In genomic region chr3:12303998-12304397, GRCh38 we compare ENCODE assay signal across 30 cellular contexts. TPM values are rescaled to one million over a fixed set of nuclear protein-coding genes. Genes with fewer than 3 reads are reported as not detected.
DNase-seq lines count a peak whose midpoint lies in the region; ATAC-seq, FAIRE-seq and TF ChIP-seq lines count a peak whose summit lies in the region.
"Had no signal": no experiment of that assay in that cellular context is flagged by ENCODE, and none has a peak within 500 bp of the region (broad histone marks: within the 10 kb centered on the region; RNA-seq: fewer than 3 reads in every experiment).

No MANE protein-coding gene starts in this region.

- no peaks in the 10 kb centered on the region for H3K9me2 ChIP-seq in HCT116 (ENCODE audit: insufficient read depth)

- no peak for FAIRE-seq in astrocyte (lab: Jason Lieb, UNC)
- FAIRE-seq: endometrium had no signal

- H3K27me3 Mint-ChIP-seq in astrocyte (ENCODE audit: low read depth, unreplicated experiment) = no peaks in the 10 kb centered on the region
- peaks cover 25 to 37% of the 10 kb centered on the region in 2 donors for H3K27me3 Mint-ChIP-seq in stimulated activated naive B cell treated with anti-CD40 and anti-IgM and Interleukin-4, amounts not matched to agents 10 μg/mL and 1 μg/mL and 100 μg/mL, for 72 hours
- no peaks in the 10 kb centered on the region for H3K27me3 Mint-ChIP-seq in Calu3 (ENCODE audit: unreplicated experiment)

- H3K27ac Mint-ChIP-seq in astrocyte (ENCODE audit: unreplicated experiment) (no peak overlapping the region), Calu3 (ENCODE audit: unreplicated experiment) (no peak overlapping the region)
- H3K27ac Mint-ChIP-seq in stimulated activated naive B cell treated with anti-CD40 and anti-IgM and Interleukin-4, amounts not matched to agents 10 μg/mL and 1 μg/mL and 100 μg/mL, for 72 hours = no peak overlapping the region
- H3K27ac Mint-ChIP-seq: CD8-positive, alpha-beta T cell had no signal

- no peak for DNase-seq in HCT116 (ENCODE audit: low read depth, low spot score)
- DNase-seq in NOMO-1 treated with DMSO at 0.1 percent for 48 hours (lab: John Stamatoyannopoulos, UW; ENCODE audit: unreplicated experiment) = peak; percentile 90
- no peak for DNase-seq in astrocyte (ENCODE audit: low read depth)
- DNase-seq in stimulated activated naive B cell treated with anti-CD40 and anti-IgM and Interleukin-4, amounts not matched to agents 10 μg/mL and 1 μg/mL and 100 μg/mL, for 72 hours = no peak
- DNase-seq in A172 (ENCODE audit: low spot score) = no peak
- no peak for DNase-seq in Calu3
- no peak for DNase-seq in stimulated activated CD4-positive, alpha-beta T cell treated with anti-CD3 and anti-CD28 coated beads, Interleukin-12 subunit alpha, Interleukin-12 subunit beta, amount 100 ng/mL, for 4 hours
- no peak for DNase-seq in activated T-cell treated with anti-CD3 and anti-CD28 coated beads, Interleukin-2, amount 50 U/mL, for 48 hours
- DNase-seq: activated CD4-positive, alpha-beta T cell treated with anti-CD3 and anti-CD28 coated beads for 4 hours; activated CD8-positive, alpha-beta memory T cell treated with anti-CD3 and anti-CD28 coated beads for 24 hours; activated gamma-delta T cell; CD8-positive, alpha-beta T cell; DMS153; hippocampal formation; KG1; mesendoderm; NCI-H1048; NCI-H1694; NCI-H510A; psoas muscle; RPMI8226; sigmoid colon; stimulated activated CD4-positive, alpha-beta T cell treated with anti-CD3 and anti-CD28 coated beads, Interleukin-15, amount 100 ng/mL, for 24 hours; stimulated activated naive CD4-positive, alpha-beta T cell treated with Interleukin-2 at 50 U/mL for 16 hours had no signal

- ATAC-seq in HCT116 = no peak
- ATAC-seq in stimulated activated naive B cell treated with anti-CD40 and anti-IgM and Interleukin-4, amounts not matched to agents 10 μg/mL and 1 μg/mL and 100 μg/mL, for 72 hours (replicated peaks) = peak; percentile 70 to 73
- ATAC-seq: CD8-positive, alpha-beta T cell; gastroesophageal sphincter; psoas muscle had no signal

- POLR2A ChIA-PET in HCT116 (lab: Charles Lee) = no interaction called here

- H3K27me3 ChIP-seq in HCT116 (ENCODE audit: insufficient read depth, low read length) (no peaks in the 10 kb centered on the region), astrocyte (ENCODE audit: insufficient read depth, low read length) (no peaks in the 10 kb centered on the region)
- H3K27me3 ChIP-seq: gastroesophageal sphincter, sigmoid colon, vagina had no signal

- no peak overlapping the region for H2AFZ ChIP-seq in HCT116 (ENCODE audit: low read depth, low read length, poor library complexity, severe bottlenecking)
- H2AFZ ChIP-seq in astrocyte (ENCODE audit: low read depth, low read length) = no peak overlapping the region

- H3K36me3 Mint-ChIP-seq in astrocyte (ENCODE audit: low read depth, unreplicated experiment) (no peaks in the 10 kb centered on the region), Calu3 (ENCODE audit: insufficient read depth, unreplicated experiment) (peaks cover 37% of the 10 kb centered on the region)
- H3K36me3 Mint-ChIP-seq in stimulated activated naive B cell treated with anti-CD40 and anti-IgM and Interleukin-4, amounts not matched to agents 10 μg/mL and 1 μg/mL and 100 μg/mL, for 72 hours = peaks cover 18% of the 10 kb centered on the region in 2 donors
- H3K36me3 Mint-ChIP-seq: CD8-positive, alpha-beta T cell had no signal

- H3K4me2 ChIP-seq in HCT116 (ENCODE audit: low read length) = 0 out of 2 replicates have a peak overlapping the region, but pooled peaks have one; percentile 22
- H3K4me2 ChIP-seq in astrocyte (ENCODE audit: low read length) = no peak overlapping the region

- no peak for TF ChIP-seq POLR2A in HCT116 (IDR thresholded peaks at IDR 0.05; ENCODE audit: borderline replicate concordance, extremely low read depth, insufficient read depth, insufficient read length)

- intact Hi-C loops in HCT116 (cut with micrococcal nuclease) = loop anchor here (5.0 kb wide), 1 partner anchor 112 kb away; no protein-coding TSS in a partner anchor
- intact Hi-C loops in Calu3 (cut with micrococcal nuclease; ENCODE audit: unreplicated experiment) = no loop called here

- H3K4me3 Mint-ChIP-seq in astrocyte (ENCODE audit: unreplicated experiment) (no peak overlapping the region), Calu3 (ENCODE audit: low read depth, unreplicated experiment) (no peak overlapping the region)
- H3K4me3 Mint-ChIP-seq in stimulated activated naive B cell treated with anti-CD40 and anti-IgM and Interleukin-4, amounts not matched to agents 10 μg/mL and 1 μg/mL and 100 μg/mL, for 72 hours = peak overlapping the region in 1 of 2 donors; percentile 31
- H3K4me3 Mint-ChIP-seq: CD8-positive, alpha-beta T cell had no signal

- TF ChIP-seq CTCF in HCT116 (IDR thresholded peaks at IDR 0.05 in 2 of 3, conservative IDR thresholded peaks at IDR 0.05 in 1 of 3; ENCODE audit: borderline replicate concordance in 1 of 3, insufficient read depth in 1 of 3, low read depth in 2 of 3, low read length in 2 of 3) = no peak
- no peak for TF ChIP-seq CTCF in astrocyte (IDR thresholded peaks at IDR 0.05; ENCODE audit: insufficient read depth, low read depth, low read length)
- no peak for TF ChIP-seq CTCF in Calu3 (IDR thresholded peaks at IDR 0.05; ENCODE audit: unreplicated experiment)

- no peaks in the 10 kb centered on the region for H3K9me3 ChIP-seq in HCT116 (ENCODE audit: control insufficient read depth in 1 of 2, insufficient read depth in 1 of 2, low read depth in 1 of 2, low read length in 2 of 2)
- no peaks in the 10 kb centered on the region for H3K9me3 ChIP-seq in astrocyte (ENCODE audit: insufficient read depth, low read depth, low read length)
- H3K9me3 ChIP-seq: gastroesophageal sphincter, psoas muscle, sigmoid colon, thoracic aorta, vagina had no signal

- no peak overlapping the region for H3K9ac ChIP-seq in HCT116 (ENCODE audit: low read length)
- H3K9ac ChIP-seq in astrocyte (ENCODE audit: low read length) = no peak overlapping the region

- TF ChIP-seq RAD21 in HCT116 (IDR thresholded peaks at IDR 0.05; ENCODE audit: low read depth) = no peak

- CTCF ChIA-PET in HCT116 (lab: Charles Lee) = no interaction called here
- CTCF ChIA-PET in Calu3 (lab: Charles Lee) = no interaction called here

- no peak overlapping the region for H3K27ac ChIP-seq in HCT116 (ENCODE audit: low read depth, low read length)
- H3K27ac ChIP-seq in astrocyte (ENCODE audit: low read depth, low read length) = peak overlapping the region; percentile 8
- H3K27ac ChIP-seq: gastroesophageal sphincter, psoas muscle, sigmoid colon, thoracic aorta, vagina, VCaP had no signal

- H3K4me1 ChIP-seq in HCT116 (ENCODE audit: control insufficient read depth in 1 of 2, insufficient read depth in 2 of 2, low read length in 2 of 2) (peaks cover 37 to 87% of the 10 kb centered on the region in 2 experiments), astrocyte (ENCODE audit: insufficient read depth, low read length) (peaks cover 5% of the 10 kb centered on the region)
- H3K4me1 ChIP-seq: gastroesophageal sphincter, psoas muscle, sigmoid colon had no signal

- RAD21 ChIA-PET in HCT116 (lab: Charles Lee; ENCODE audit: low non-redundant PET in 1 of 2, low total read pairs in 2 of 2, uncharacterized antibody in 2 of 2, unreplicated experiment in 2 of 2) = no interaction called here

- H3K79me2 ChIP-seq in HCT116 (ENCODE audit: insufficient read depth, low read length) (peaks cover 19% of the 10 kb centered on the region), astrocyte (ENCODE audit: insufficient read depth, low read length) (no peaks in the 10 kb centered on the region)

- peaks cover 13% of the 10 kb centered on the region for H3K4me1 Mint-ChIP-seq in astrocyte (ENCODE audit: low read depth, unreplicated experiment)
- H3K4me1 Mint-ChIP-seq in stimulated activated naive B cell treated with anti-CD40 and anti-IgM and Interleukin-4, amounts not matched to agents 10 μg/mL and 1 μg/mL and 100 μg/mL, for 72 hours = peaks cover 19 to 48% of the 10 kb centered on the region in 2 donors
- peaks cover 56% of the 10 kb centered on the region for H3K4me1 Mint-ChIP-seq in Calu3 (ENCODE audit: low read depth, unreplicated experiment)

- H4K20me1 ChIP-seq in HCT116 (ENCODE audit: insufficient read depth) = no peaks in the 10 kb centered on the region
- no peaks in the 10 kb centered on the region for H4K20me1 ChIP-seq in astrocyte (ENCODE audit: insufficient read depth, low read length)

- H3K4me3 ChIP-seq in HCT116 (replicated peaks in 1 of 2; ENCODE audit: low read depth in 1 of 2, low read length in 2 of 2) (no peak overlapping the region), astrocyte (ENCODE audit: insufficient read depth, low read depth, low read length) (no peak overlapping the region)
- H3K4me3 ChIP-seq: gastroesophageal sphincter, psoas muscle, sigmoid colon, thoracic aorta, vagina had no signal

- H3K9me3 Mint-ChIP-seq in astrocyte (ENCODE audit: unreplicated experiment) (peaks cover 2% of the 10 kb centered on the region), Calu3 (ENCODE audit: low read depth, unreplicated experiment) (no peaks in the 10 kb centered on the region)
- H3K9me3 Mint-ChIP-seq in stimulated activated naive B cell treated with anti-CD40 and anti-IgM and Interleukin-4, amounts not matched to agents 10 μg/mL and 1 μg/mL and 100 μg/mL, for 72 hours = peaks cover 0 to 8% of the 10 kb centered on the region in 2 donors
- H3K9me3 Mint-ChIP-seq: CD8-positive, alpha-beta T cell had no signal

- BruUV-seq in HCT116 (replicated peaks; lab: Mats Ljungman, UMichigan) = no TSS peak
- no TSS peak for BruUV-seq in Calu3 (replicated peaks; lab: Mats Ljungman, UMichigan)

- H3K36me3 ChIP-seq in HCT116 (ENCODE audit: control insufficient read depth in 1 of 2, insufficient read depth in 2 of 2, low read length in 2 of 2) (no peaks in the 10 kb centered on the region), astrocyte (ENCODE audit: insufficient read depth, low read length) (no peaks in the 10 kb centered on the region)
- H3K36me3 ChIP-seq: gastroesophageal sphincter, sigmoid colon, thoracic aorta, vagina had no signal

TF ChIP-seq in HCT116, 20 proteins besides CTCF, POLR2A, EP300 and RAD21 (continues in another document):
- TF ChIP-seq FOSL1 (IDR thresholded peaks at IDR 0.05; ENCODE audit: low read depth) = no peak
- TF ChIP-seq EGR1 (IDR thresholded peaks at IDR 0.05; ENCODE audit: low read depth) = no peak
- no peak for TF ChIP-seq ZFX (IDR thresholded peaks at IDR 0.05)
- TF ChIP-seq SRF (IDR thresholded peaks at IDR 0.05; ENCODE audit: low read depth) = no peak
- no peak for TF ChIP-seq CEBPB (IDR thresholded peaks at IDR 0.05; ENCODE audit: low read depth)
- no peak for TF ChIP-seq SIN3A (IDR thresholded peaks at IDR 0.05; ENCODE audit: low read depth)
- no peak for TF ChIP-seq JUND (IDR thresholded peaks at IDR 0.05)
- no peak for TF ChIP-seq CBX3 (IDR thresholded peaks at IDR 0.05; ENCODE audit: low read depth)
- TF ChIP-seq YY1 (IDR thresholded peaks at IDR 0.05; ENCODE audit: extremely low read depth, insufficient replicate concordance, low read depth, low read length) = no peak

RNA-seq across cellular contexts. Expression of gene PPARG, which starts 15.1 kb away (rescaled TPM):
- total RNA-seq in HCT116 (2021; ENCODE audit: unreplicated experiment) (71.6 TPM), astrocyte (3.0 and 4.4 TPM in 2 replicates), Calu3 (2022) (81.5 and 85.8 TPM in 2 replicates)
- polyA plus RNA-seq in HCT116 (2012) = 40.4 and 42.9 TPM in 2 replicates
- total RNA-seq in A172 (2014; rRNA removed; shearing (Covaris generic)) = 11.9 and 13.2 TPM in 2 replicates
- total RNA-seq: CD8-positive, alpha-beta T cell; G401 had no signal
